Comparison of ENCODE assay signal across 19 cellular contexts in genomic region chr4:76712564-76712963, GRCh38.
"Had no signal": no experiment of that assay in that cellular context is flagged by ENCODE, and none has a peak within 500 bp of the region (broad histone marks: within the 10 kb centered on the region; RNA-seq: fewer than 3 reads in every experiment).

No MANE protein-coding gene starts in this region.

- ATAC-seq: activated T-cell treated with anti-CD3 and anti-CD28 coated beads, Interleukin-2, amount 50 U/mL, for 72 hours; sciatic nerve; stimulated activated naive CD8-positive, alpha-beta T cell treated with anti-CD3 and anti-CD28 coated beads, Interleukin-15, Interleukin-2, amounts not matched to agents 100 U/mL and 50 U/mL, for 24 hours had no signal

- H3K4me3 Mint-ChIP-seq: activated CD4-positive, alpha-beta memory T cell treated with anti-CD3 and anti-CD28 coated beads for 36 hours; activated naive CD4-positive, alpha-beta T cell treated with anti-CD3 and anti-CD28 coated beads for 36 hours; activated naive CD8-positive, alpha-beta T cell treated with anti-CD3 and anti-CD28 coated beads, Interleukin-2, amount 10 ng/mL, durations not matched to agents 7 days and 5 days; activated T-cell treated with anti-CD3 and anti-CD28 coated beads, Interleukin-2, amount 50 U/mL, for 72 hours; immature natural killer cell; mesothelial cell of epicardium; natural killer cell had no signal

- H3K4me1 Mint-ChIP-seq: immature natural killer cell, natural killer cell had no signal

- H2AFZ ChIP-seq: hepatocyte had no signal

- H3K36me3 ChIP-seq: left ventricle myocardium inferior, thyroid gland had no signal

- DNase-seq: activated CD4-positive, alpha-beta memory T cell treated with anti-CD3 and anti-CD28 coated beads for 36 hours; activated CD4-positive, alpha-beta T cell treated with anti-CD3 and anti-CD28 coated beads for 48 hours; activated effector memory CD4-positive, alpha-beta T cell treated with Interleukin-2 at 50 U/mL for 16 hours; activated naive CD4-positive, alpha-beta T cell treated with anti-CD3 and anti-CD28 coated beads for 36 hours; activated naive CD8-positive, alpha-beta T cell treated with anti-CD3 and anti-CD28 coated beads, Interleukin-2, amount 10 ng/mL, durations not matched to agents 7 days and 5 days; activated T-cell treated with anti-CD3 and anti-CD28 coated beads, Interleukin-2, amount 50 U/mL, for 72 hours; amniotic stem cell; erythroblast; glutamatergic neuron; immature natural killer cell; kidney glomerular epithelial cell; left ventricle myocardium inferior; natural killer cell; stimulated activated CD4-positive, alpha-beta T cell treated with anti-CD3 and anti-CD28 coated beads, Interleukin-4, amount 100 ng/mL, for 1 hour; stimulated activated naive CD8-positive, alpha-beta T cell treated with anti-CD3 and anti-CD28 coated beads, Interleukin-15, Interleukin-2, amounts not matched to agents 100 U/mL and 50 U/mL, for 24 hours; thyroid gland had no signal

- H3K27ac Mint-ChIP-seq: activated CD4-positive, alpha-beta memory T cell treated with anti-CD3 and anti-CD28 coated beads for 36 hours; activated naive CD4-positive, alpha-beta T cell treated with anti-CD3 and anti-CD28 coated beads for 36 hours; activated naive CD8-positive, alpha-beta T cell treated with anti-CD3 and anti-CD28 coated beads, Interleukin-2, amount 10 ng/mL, durations not matched to agents 7 days and 5 days; activated T-cell treated with anti-CD3 and anti-CD28 coated beads, Interleukin-2, amount 50 U/mL, for 72 hours; immature natural killer cell; mesothelial cell of epicardium; natural killer cell had no signal

- H3K36me3 Mint-ChIP-seq: activated CD4-positive, alpha-beta memory T cell treated with anti-CD3 and anti-CD28 coated beads for 36 hours; activated naive CD8-positive, alpha-beta T cell treated with anti-CD3 and anti-CD28 coated beads, Interleukin-2, amount 10 ng/mL, durations not matched to agents 7 days and 5 days; immature natural killer cell; natural killer cell had no signal

- H3K9me3 ChIP-seq: left ventricle myocardium inferior, thyroid gland had no signal

- H3K4me3 ChIP-seq: hepatocyte, left ventricle myocardium inferior, thyroid gland had no signal

- H3K4me2 ChIP-seq: hepatocyte had no signal

- H3K9me3 Mint-ChIP-seq: activated CD4-positive, alpha-beta memory T cell treated with anti-CD3 and anti-CD28 coated beads for 36 hours; activated naive CD4-positive, alpha-beta T cell treated with anti-CD3 and anti-CD28 coated beads for 36 hours; activated naive CD8-positive, alpha-beta T cell treated with anti-CD3 and anti-CD28 coated beads, Interleukin-2, amount 10 ng/mL, durations not matched to agents 7 days and 5 days; activated T-cell treated with anti-CD3 and anti-CD28 coated beads, Interleukin-2, amount 50 U/mL, for 72 hours; immature natural killer cell; natural killer cell had no signal

- H3K27me3 ChIP-seq: hepatocyte, thyroid gland had no signal

- H3K27ac ChIP-seq: hepatocyte, left ventricle myocardium inferior, thyroid gland had no signal
